In genomic region chr20:63177134-63177784, GRCh38 we compare ENCODE assay signal across 11 cellular contexts. TPM values are rescaled to one million over a fixed set of nuclear protein-coding genes. Genes with fewer than 3 reads are reported as not detected.
DNase-seq lines count a peak whose midpoint lies in the region; ATAC-seq and TF ChIP-seq lines count a peak whose summit lies in the region.
"Had no signal": no experiment of that assay in that cellular context is flagged by ENCODE, and none has a peak within 500 bp of the region (broad histone marks: within the 10 kb centered on the region; RNA-seq: fewer than 3 reads in every experiment).

No MANE protein-coding gene starts in this region.

- peaks cover 18% of the 10 kb centered on the region for H3K4me1 ChIP-seq in CD8-positive, alpha-beta T cell (ENCODE audit: insufficient read depth, low read length)
- H3K4me1 ChIP-seq in HUES6 (ENCODE audit: control insufficient read depth, insufficient read depth, low read length) (peaks cover 44% of the 10 kb centered on the region), neuron (ENCODE audit: insufficient read depth, low read length) (peaks cover 67% of the 10 kb centered on the region)

- intact Hi-C loops in CD8-positive, alpha-beta T cell (cut with DNase I, micrococcal nuclease), result no loop called here

- peaks cover 12% of the 10 kb centered on the region for H3K4me1 Mint-ChIP-seq in CD8-positive, alpha-beta T cell (ENCODE audit: low read depth)
- H3K4me1 Mint-ChIP-seq in chondrocyte (ENCODE audit: low read depth), result peaks cover 13% of the 10 kb centered on the region

- POLR2A ChIA-PET in CD8-positive, alpha-beta T cell (lab: Charles Lee), result no interaction called here

- no peaks in the 10 kb centered on the region for H3K9me3 ChIP-seq in CD8-positive, alpha-beta T cell (ENCODE audit: low read length)
- H3K9me3 ChIP-seq in HUES6 (ENCODE audit: control insufficient read depth, insufficient read depth, low read depth, low read length) (no peaks in the 10 kb centered on the region), neuron (ENCODE audit: low read length) (no peaks in the 10 kb centered on the region)

- in situ Hi-C loops in brain microvascular endothelial cell (cut with HindIII; ENCODE audit: low pct_ligation_motif_present, low sequenced_read_pairs), result no loop called here

- no peak overlapping the region for H3K27ac Mint-ChIP-seq in CD8-positive, alpha-beta T cell
- H3K27ac Mint-ChIP-seq in chondrocyte (ENCODE audit: unreplicated experiment), result no peak overlapping the region
- H3K27ac Mint-ChIP-seq: nephron had no signal

- CTCF ChIA-PET in CD8-positive, alpha-beta T cell (lab: Charles Lee), result interaction anchor here (0.9 to 1.2 kb wide), 2 partner anchors 46 to 121 kb away, joined by 3 to 4 read pairs; no protein-coding TSS in a partner anchor

- H3K27me3 ChIP-seq in CD8-positive, alpha-beta T cell (ENCODE audit: insufficient read depth, low read length), result peaks cover 19% of the 10 kb centered on the region
- peaks cover 85% of the 10 kb centered on the region for H3K27me3 ChIP-seq in HUES6 (ENCODE audit: control insufficient read depth, insufficient read depth, low read length)
- H3K27me3 ChIP-seq in neuron (ENCODE audit: insufficient read depth, low read length), result no peaks in the 10 kb centered on the region
- peaks cover 88% of the 10 kb centered on the region for H3K27me3 ChIP-seq in brain microvascular endothelial cell (replicated peaks)

- TF ChIP-seq CTCF in CD8-positive, alpha-beta T cell (IDR thresholded peaks at IDR 0.05), result no peak
- TF ChIP-seq CTCF in brain microvascular endothelial cell (IDR thresholded peaks at IDR 0.05; ENCODE audit: low read depth, low read length, missing control alignments) (no peak), chondrocyte (IDR thresholded peaks at IDR 0.05) (no peak)

- no peaks in the 10 kb centered on the region for H3K36me3 ChIP-seq in CD8-positive, alpha-beta T cell (ENCODE audit: insufficient read depth, low read length)
- H3K36me3 ChIP-seq in HUES6 (ENCODE audit: control insufficient read depth, insufficient read depth, low read length) (no peaks in the 10 kb centered on the region), neuron (ENCODE audit: insufficient read depth, low read length) (peaks cover 14% of the 10 kb centered on the region), brain microvascular endothelial cell (replicated peaks) (no peaks in the 10 kb centered on the region)

- DNase-seq in CD8-positive, alpha-beta T cell, result no peak
- DNase-seq in cerebellar cortex (ENCODE audit: low spot score) (peak; percentile 73), dedifferentiated amniotic fluid mesenchymal stem cell (ENCODE audit: extremely low spot score) (no peak), brain microvascular endothelial cell (no peak), chondrocyte (ENCODE audit: low spot score) (no peak)
- DNase-seq: NCI-H1105 had no signal

- H3K4me3 Mint-ChIP-seq in CD8-positive, alpha-beta T cell, result peak overlapping the region; percentile 47
- no peak overlapping the region for H3K4me3 Mint-ChIP-seq in chondrocyte (ENCODE audit: unreplicated experiment)

- H3K27me3 Mint-ChIP-seq in CD8-positive, alpha-beta T cell (ENCODE audit: low read depth), result peaks cover 32% of the 10 kb centered on the region
- peaks cover 35% of the 10 kb centered on the region for H3K27me3 Mint-ChIP-seq in chondrocyte (ENCODE audit: low read depth)

- H3K9ac ChIP-seq in HUES6 (ENCODE audit: low read length), result no peak overlapping the region

- no peak overlapping the region for H3K4me3 ChIP-seq in CD8-positive, alpha-beta T cell (ENCODE audit: low read depth, low read length)
- H3K4me3 ChIP-seq in HUES6 (ENCODE audit: low read depth, low read length), result peak overlapping the region; percentile 67
- H3K4me3 ChIP-seq in neuron (ENCODE audit: low read length), result peak overlapping the region; percentile 95
- no peak overlapping the region for H3K4me3 ChIP-seq in brain microvascular endothelial cell (ENCODE audit: low read depth, low read length)

- ATAC-seq in CD8-positive, alpha-beta T cell, result no peak
- ATAC-seq in HG03139 (IDR thresholded peaks at IDR 0.05; ENCODE audit: unreplicated experiment), result no peak

- H3K36me3 Mint-ChIP-seq in CD8-positive, alpha-beta T cell, result no peaks in the 10 kb centered on the region
- H3K36me3 Mint-ChIP-seq in chondrocyte (ENCODE audit: low read depth), result peaks cover 2% of the 10 kb centered on the region
- H3K36me3 Mint-ChIP-seq: activated naive CD4-positive, alpha-beta T cell treated with anti-CD3 and anti-CD28 coated beads, Interleukin-2, amount 50 U/mL, for 72 hours had no signal

- no peak overlapping the region for H2AFZ ChIP-seq in neuron (ENCODE audit: low read depth, low read length)

- H3K27ac ChIP-seq in CD8-positive, alpha-beta T cell (ENCODE audit: low read depth, low read length), result no peak overlapping the region
- H3K27ac ChIP-seq in HUES6 (ENCODE audit: low read depth, low read length) (no peak overlapping the region), brain microvascular endothelial cell (no peak overlapping the region)

- no peaks in the 10 kb centered on the region for H3K9me3 Mint-ChIP-seq in CD8-positive, alpha-beta T cell
- H3K9me3 Mint-ChIP-seq in chondrocyte (ENCODE audit: low read depth), result no peaks in the 10 kb centered on the region
- H3K9me3 Mint-ChIP-seq: activated naive CD4-positive, alpha-beta T cell treated with anti-CD3 and anti-CD28 coated beads, Interleukin-2, amount 50 U/mL, for 72 hours; nephron had no signal

RNA-seq across cellular contexts. Expression of gene YTHDF1, which starts 38.7 kb away (rescaled TPM):
- 10 to 100 TPM; 44.8 to 45.7 TPM for total RNA-seq in CD8-positive, alpha-beta T cell
- total RNA-seq in chondrocyte, result 39.1 to 43.6 TPM (median 41.3 TPM) in 3 replicates

RNA-seq across cellular contexts. Expression of gene BIRC7, which starts 58.4 kb away (rescaled TPM):
- total RNA-seq in CD8-positive, alpha-beta T cell, result 1 to 10 TPM; 2.0 to 2.1 TPM
- total RNA-seq in chondrocyte, result 0.50 to 0.51 TPM in 2 of 3 replicates, not detected in the other

Comparison
In these comparisons a context has a peak if more than half of its experiments do, and no peak if none do; other contexts are left out.
1. H3K4me3 ChIP-seq: peak in HUES6 (single experiment) and neuron (single experiment); none in CD8-positive, alpha-beta T cell (single experiment) and brain microvascular endothelial cell (single experiment).